In genomic region chr21:33258475-33258874, GRCh38 we compare ENCODE assay signal across 15 cellular contexts. TPM values are rescaled to one million over a fixed set of nuclear protein-coding genes. Genes with fewer than 3 reads are reported as not detected.
DNase-seq lines count a peak whose midpoint lies in the region; ATAC-seq and TF ChIP-seq lines count a peak whose summit lies in the region.
"Had no signal": no experiment of that assay in that cellular context is flagged by ENCODE, and none has a peak within 500 bp of the region (broad histone marks: within the 10 kb centered on the region; RNA-seq: fewer than 3 reads in every experiment).

No MANE protein-coding gene starts in this region.

- H3K4me1 ChIP-seq in OCI-LY7 (ENCODE audit: insufficient read depth, low read length, poor library complexity, severe bottlenecking), result peaks cover 31% of the 10 kb centered on the region

- H4K20me1 ChIP-seq in OCI-LY7 (ENCODE audit: insufficient read depth, low read length), result no peaks in the 10 kb centered on the region; the same call in 1 of the 2 replicates

- H2AFZ ChIP-seq in OCI-LY7 (ENCODE audit: low read length), result no peak overlapping the region

- no peak overlapping the region for H3K4me3 Mint-ChIP-seq in activated CD8-positive, alpha-beta T cell treated with anti-CD3 and anti-CD28 coated beads for 36 hours
- H3K4me3 Mint-ChIP-seq in activated CD8-positive, alpha-beta T cell treated with anti-CD3 and anti-CD28 coated beads, Interleukin-2, amount 10 ng/mL, durations not matched to agents 7 days and 5 days, result no peak overlapping the region
- H3K4me3 Mint-ChIP-seq in osteocyte (ENCODE audit: unreplicated experiment), result no peak overlapping the region

- H3K9me3 ChIP-seq in OCI-LY7 (ENCODE audit: low read length), result no peaks in the 10 kb centered on the region

- no peak for TF ChIP-seq CTCF in activated CD8-positive, alpha-beta T cell treated with anti-CD3 and anti-CD28 coated beads for 36 hours (IDR thresholded peaks at IDR 0.05)
- TF ChIP-seq CTCF in OCI-LY7 (conservative IDR thresholded peaks at IDR 0.05; ENCODE audit: low read length), result no peak
- no peak for TF ChIP-seq CTCF in osteocyte (IDR thresholded peaks at IDR 0.05)

- CTCF ChIA-PET in activated CD8-positive, alpha-beta T cell treated with anti-CD3 and anti-CD28 coated beads for 36 hours (lab: Charles Lee), result interaction anchor here (0.6 kb wide), 1 partner anchor 58 kb away, joined by 3 read pairs; no protein-coding TSS in a partner anchor
- CTCF ChIA-PET in activated CD8-positive, alpha-beta T cell treated with anti-CD3 and anti-CD28 coated beads, Interleukin-2, amount 10 ng/mL, durations not matched to agents 7 days and 5 days (lab: Charles Lee), result interaction anchor here (2.2 kb wide), 1 partner anchor 61 kb away, joined by 7 read pairs; no protein-coding TSS in a partner anchor
- CTCF ChIA-PET in OCI-LY7 (lab: Charles Lee; ENCODE audit: unreplicated experiment), result no interaction called here

- peaks cover 68% of the 10 kb centered on the region for H3K36me3 Mint-ChIP-seq in activated CD8-positive, alpha-beta T cell treated with anti-CD3 and anti-CD28 coated beads for 36 hours (ENCODE audit: low read depth)
- peaks cover 79% of the 10 kb centered on the region for H3K36me3 Mint-ChIP-seq in activated CD8-positive, alpha-beta T cell treated with anti-CD3 and anti-CD28 coated beads, Interleukin-2, amount 10 ng/mL, durations not matched to agents 7 days and 5 days (ENCODE audit: low read depth)
- H3K36me3 Mint-ChIP-seq in osteocyte (ENCODE audit: unreplicated experiment), result peaks cover 29% of the 10 kb centered on the region

- DNase-seq in activated CD8-positive, alpha-beta T cell treated with anti-CD3 and anti-CD28 coated beads for 36 hours, result no peak
- no peak for DNase-seq in activated CD8-positive, alpha-beta T cell treated with anti-CD3 and anti-CD28 coated beads, Interleukin-2, amount 10 ng/mL, durations not matched to agents 7 days and 5 days
- no peak for DNase-seq in OCI-LY7 (ENCODE audit: low spot score)
- no peak for DNase-seq in caudate nucleus (lab: John Stamatoyannopoulos, UW)
- peak; percentile 42 for DNase-seq in osteocyte (ENCODE audit: extremely low spot score, unreplicated experiment)
- DNase-seq in SK-N-DZ (ENCODE audit: low spot score), result no peak
- DNase-seq in head of caudate nucleus, result no peak
- DNase-seq: HCEC 1CT, MV-4-11, NCI-H1417 treated with DMSO at 0.1 percent for 48 hours, NCI-H2029, NCI-H510A treated with DMSO at 0.1 percent for 48 hours, SHP77 had no signal

- BruUV-seq in OCI-LY7 (replicated peaks; lab: Mats Ljungman, UMichigan), result no TSS peak

- H3K4me2 ChIP-seq in OCI-LY7 (ENCODE audit: low read length), result no peak overlapping the region

- no peaks in the 10 kb centered on the region for H3K9me2 ChIP-seq in OCI-LY7 (ENCODE audit: insufficient read depth, low read length)

- peaks cover 1% of the 10 kb centered on the region for H3K9me3 Mint-ChIP-seq in activated CD8-positive, alpha-beta T cell treated with anti-CD3 and anti-CD28 coated beads for 36 hours
- no peaks in the 10 kb centered on the region for H3K9me3 Mint-ChIP-seq in activated CD8-positive, alpha-beta T cell treated with anti-CD3 and anti-CD28 coated beads, Interleukin-2, amount 10 ng/mL, durations not matched to agents 7 days and 5 days (ENCODE audit: insufficient read depth)
- no peaks in the 10 kb centered on the region for H3K9me3 Mint-ChIP-seq in osteocyte (ENCODE audit: unreplicated experiment)

- POLR2A ChIA-PET in activated CD8-positive, alpha-beta T cell treated with anti-CD3 and anti-CD28 coated beads for 36 hours (lab: Charles Lee), result no interaction called here
- POLR2A ChIA-PET in activated CD8-positive, alpha-beta T cell treated with anti-CD3 and anti-CD28 coated beads, Interleukin-2, amount 10 ng/mL, durations not matched to agents 7 days and 5 days (lab: Charles Lee), result interaction anchor here (0.6 kb wide), 1 partner anchor 24 kb away, joined by 3 read pairs; no protein-coding TSS in a partner anchor
- POLR2A ChIA-PET in OCI-LY7 (lab: Charles Lee), result no interaction called here

- H3K4me1 Mint-ChIP-seq in activated CD8-positive, alpha-beta T cell treated with anti-CD3 and anti-CD28 coated beads for 36 hours (ENCODE audit: low read depth), result peaks cover 63% of the 10 kb centered on the region
- peaks cover 47% of the 10 kb centered on the region for H3K4me1 Mint-ChIP-seq in activated CD8-positive, alpha-beta T cell treated with anti-CD3 and anti-CD28 coated beads, Interleukin-2, amount 10 ng/mL, durations not matched to agents 7 days and 5 days (ENCODE audit: low read depth)
- no peaks in the 10 kb centered on the region for H3K4me1 Mint-ChIP-seq in osteocyte (ENCODE audit: unreplicated experiment)

- H3K36me3 ChIP-seq in OCI-LY7 (ENCODE audit: insufficient read depth, low read length), result peaks cover 96% of the 10 kb centered on the region

- no peaks in the 10 kb centered on the region for H3K27me3 Mint-ChIP-seq in activated CD8-positive, alpha-beta T cell treated with anti-CD3 and anti-CD28 coated beads for 36 hours
- H3K27me3 Mint-ChIP-seq in activated CD8-positive, alpha-beta T cell treated with anti-CD3 and anti-CD28 coated beads, Interleukin-2, amount 10 ng/mL, durations not matched to agents 7 days and 5 days (ENCODE audit: low read depth), result no peaks in the 10 kb centered on the region
- H3K27me3 Mint-ChIP-seq in osteocyte (ENCODE audit: unreplicated experiment), result no peaks in the 10 kb centered on the region

- no peak overlapping the region for H3K4me3 ChIP-seq in OCI-LY7 (ENCODE audit: low read depth, low read length, poor library complexity, severe bottlenecking)

- ATAC-seq in activated CD8-positive, alpha-beta T cell treated with anti-CD3 and anti-CD28 coated beads for 36 hours, result no peak
- ATAC-seq in activated CD8-positive, alpha-beta T cell treated with anti-CD3 and anti-CD28 coated beads, Interleukin-2, amount 10 ng/mL, durations not matched to agents 7 days and 5 days, result no peak
- no peak for ATAC-seq in HG02571 (IDR thresholded peaks at IDR 0.05; ENCODE audit: unreplicated experiment)

- H3K79me2 ChIP-seq in OCI-LY7 (ENCODE audit: insufficient read depth, low read depth, low read length), result peaks cover 30% of the 10 kb centered on the region; the same call in 1 of the 2 replicates

- H3K27ac ChIP-seq in OCI-LY7 (ENCODE audit: low read depth, low read length, poor library complexity, severe bottlenecking) (peak overlapping the region; percentile 8), caudate nucleus (ENCODE audit: low read depth, low read length) (peak overlapping the region; percentile 15)
- H3K27ac ChIP-seq: 22Rv1 had no signal

- intact Hi-C loops in activated CD8-positive, alpha-beta T cell treated with anti-CD3 and anti-CD28 coated beads for 36 hours (cut with micrococcal nuclease), result no loop called here
- intact Hi-C loops in OCI-LY7 (cut with micrococcal nuclease; ENCODE audit: unreplicated experiment) (no loop called here), head of caudate nucleus (cut with DNase I) (no loop called here)

- peak overlapping the region; percentile 32 for H3K27ac Mint-ChIP-seq in activated CD8-positive, alpha-beta T cell treated with anti-CD3 and anti-CD28 coated beads for 36 hours
- H3K27ac Mint-ChIP-seq in activated CD8-positive, alpha-beta T cell treated with anti-CD3 and anti-CD28 coated beads, Interleukin-2, amount 10 ng/mL, durations not matched to agents 7 days and 5 days, result no peak overlapping the region
- no peak overlapping the region for H3K27ac Mint-ChIP-seq in osteocyte (ENCODE audit: unreplicated experiment)

RNA-seq across cellular contexts. Expression of gene IL10RB, which starts 7.7 kb away (rescaled TPM):
- 10 to 100 TPM; 25.0 to 30.5 TPM for total RNA-seq in activated CD8-positive, alpha-beta T cell treated with anti-CD3 and anti-CD28 coated beads for 36 hours
- total RNA-seq in activated CD8-positive, alpha-beta T cell treated with anti-CD3 and anti-CD28 coated beads, Interleukin-2, amount 10 ng/mL, durations not matched to agents 7 days and 5 days, result 10 to 100 TPM; 37.1 to 44.2 TPM
- 44.3 and 48.0 TPM in 2 replicates for total RNA-seq in OCI-LY7 (2014; rRNA removed; shearing (Covaris generic))
- total RNA-seq in OCI-LY7 (2022), result 48.3 and 54.5 TPM in 2 replicates
- 21.1 and 21.7 TPM in 2 replicates for total RNA-seq in osteocyte
- 5.9 and 7.0 TPM in 2 replicates for polyA plus RNA-seq in SK-N-DZ (2014; cell fraction: cytosol; rRNA removed)
- polyA plus RNA-seq in SK-N-DZ (2014; cell fraction: nucleus; rRNA removed), result 0.88 and 3.9 TPM in 2 replicates

RNA-seq across cellular contexts. Expression of gene IFNAR2, which starts 28.7 kb away (rescaled TPM):
- 10 to 100 TPM; 34.3 to 38.6 TPM for total RNA-seq in activated CD8-positive, alpha-beta T cell treated with anti-CD3 and anti-CD28 coated beads for 36 hours
- 10 to 100 TPM; 54.6 to 62.4 TPM for total RNA-seq in activated CD8-positive, alpha-beta T cell treated with anti-CD3 and anti-CD28 coated beads, Interleukin-2, amount 10 ng/mL, durations not matched to agents 7 days and 5 days
- 22.1 and 24.8 TPM in 2 replicates for total RNA-seq in OCI-LY7 (2014; rRNA removed; shearing (Covaris generic))
- 93.5 and 114 TPM in 2 replicates for total RNA-seq in OCI-LY7 (2022)
- 15.9 and 17.9 TPM in 2 replicates for total RNA-seq in osteocyte
- polyA plus RNA-seq in SK-N-DZ (2014; cell fraction: cytosol; rRNA removed), result 6.5 and 6.7 TPM in 2 replicates
- polyA plus RNA-seq in SK-N-DZ (2014; cell fraction: nucleus; rRNA removed), result 10.7 and 16.4 TPM in 2 replicates
